25 cellular contexts compared by ENCODE assay signal in the genomic region with DNA sequence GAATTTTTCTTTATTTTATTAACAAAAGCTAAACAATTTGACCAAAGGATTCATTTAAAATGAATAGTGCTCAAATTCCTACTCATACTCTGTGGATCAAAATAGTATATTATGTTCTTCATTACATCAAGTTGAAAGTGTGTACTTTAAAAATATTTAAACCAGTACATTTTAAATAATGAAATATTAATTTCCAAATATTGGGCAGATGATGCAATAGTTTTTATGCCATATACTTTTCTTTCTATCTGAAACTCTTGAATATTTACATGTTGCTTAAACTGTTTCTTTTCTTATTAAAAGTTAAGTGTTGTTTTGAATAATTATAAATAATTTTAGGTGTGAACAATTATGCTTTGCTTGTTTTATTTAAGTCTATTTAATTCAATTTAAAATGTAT.
"Had no signal": no experiment of that assay in that cellular context is flagged by ENCODE, and none has a peak within 500 bp of the region (broad histone marks: within the 10 kb centered on the region; RNA-seq: fewer than 3 reads in every experiment).

No MANE protein-coding gene starts in this region.

- H3K9ac ChIP-seq: parathyroid adenoma had no signal

- DNase-seq: colonic mucosa; dermis blood vessel endothelial cell; effector memory CD4-positive, alpha-beta T cell; erythroblast; esophagus squamous epithelium; foreskin melanocyte; hypothalamus; immature natural killer cell; left cardiac atrium; left lung; mesenchymal stem cell; mucosa of descending colon; naive B cell; right lobe of liver; small intestine; stimulated activated CD4-positive, alpha-beta T cell treated with anti-CD3 and anti-CD28 coated beads, Interleukin-15, amount 100 ng/mL, for 24 hours; stimulated activated CD4-positive, alpha-beta T cell treated with anti-CD3 and anti-CD28 coated beads, Interleukin-2, amount 100 ng/mL, for 48 hours; stimulated activated naive CD4-positive, alpha-beta T cell treated with Interleukin-2 at 50 U/mL for 16 hours; stomach; testis; tibial artery had no signal

- H3K4me3 ChIP-seq: colonic mucosa, esophagus squamous epithelium, left lung, mucosa of descending colon, right lobe of liver, stomach, testis, tibial artery had no signal

- H3K27me3 ChIP-seq: colonic mucosa, esophagus squamous epithelium, left lung, neutrophil, right lobe of liver, stomach, testis, tibial artery had no signal

- H3K36me3 ChIP-seq: colonic mucosa, esophagus squamous epithelium, left lung, neutrophil, right lobe of liver, stomach, tibial artery had no signal

- H3K9me3 ChIP-seq: colonic mucosa, esophagus squamous epithelium, left lung, mucosa of descending colon, neutrophil, right lobe of liver, stomach, testis, tibial artery had no signal

- H3K27ac ChIP-seq: colonic mucosa, esophagus squamous epithelium, left lung, neutrophil, parathyroid adenoma, right lobe of liver, stomach, testis, tibial artery had no signal

- H3K4me1 ChIP-seq: colonic mucosa, esophagus squamous epithelium, left lung, parathyroid adenoma, right lobe of liver, stomach, testis, tibial artery had no signal

- H2AFZ ChIP-seq: parathyroid adenoma had no signal

- ATAC-seq: left cardiac atrium; left lung; mucosa of descending colon; natural killer cell treated with Interleukin-12 subunit alpha and Interleukin-12 subunit beta and Interleukin-15 and Interleukin-18, amount 100 ng/mL, for 72 hours; right lobe of liver; stimulated activated effector memory CD8-positive, alpha-beta T cell treated with anti-CD3 and anti-CD28 coated beads, Interleukin-12 subunit alpha, Interleukin-12 subunit beta, amount 100 ng/mL, for 72 hours had no signal

- H3K79me2 ChIP-seq: parathyroid adenoma had no signal
